10 cellular contexts compared by ENCODE assay signal in the genomic region with DNA sequence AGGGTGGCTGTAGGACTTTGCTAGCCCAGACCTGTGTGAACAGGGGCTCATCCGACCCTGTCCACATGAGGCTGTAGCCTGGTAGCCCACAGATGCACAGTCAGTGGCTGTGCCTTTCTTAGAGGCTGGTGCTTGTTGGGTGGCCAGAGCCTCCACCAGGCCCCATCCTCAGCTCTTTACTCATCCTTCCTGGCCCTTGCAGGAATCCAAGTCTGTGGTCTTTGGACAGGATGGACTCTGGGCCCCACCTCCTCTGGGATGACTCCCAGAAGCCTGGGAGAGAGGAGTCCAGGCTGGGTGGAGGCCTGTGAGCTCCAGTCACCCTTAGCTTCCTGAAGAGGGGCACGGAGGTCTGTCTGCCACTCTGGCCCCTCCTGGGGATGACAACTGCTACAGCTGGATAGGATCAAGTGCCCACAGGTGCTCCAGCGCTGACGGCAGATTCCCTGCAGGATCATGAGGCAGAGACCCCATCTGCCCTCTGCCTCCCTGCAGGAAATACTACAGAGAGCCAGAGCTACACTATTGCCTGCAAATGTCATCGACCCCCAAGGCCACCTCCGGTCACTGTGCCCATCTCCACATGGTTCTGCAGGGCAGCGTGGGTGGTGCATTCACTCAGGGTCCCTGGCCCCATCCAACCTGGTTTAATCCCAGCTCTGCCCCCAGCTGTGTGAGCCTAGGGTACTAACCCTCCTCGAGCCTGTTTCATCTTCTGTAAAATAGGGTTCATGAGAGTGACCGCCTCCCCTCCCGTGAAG.
A peak's percentile ranks its signal among the peaks of the same experiment; 100 is the strongest.
DNase-seq lines count a peak whose midpoint lies in the region; ATAC-seq and TF ChIP-seq lines count a peak whose summit lies in the region.
"Had no signal": no experiment of that assay in that cellular context is flagged by ENCODE, and none has a peak within 500 bp of the region (broad histone marks: within the 10 kb centered on the region; RNA-seq: fewer than 3 reads in every experiment).

No MANE protein-coding gene starts in this region.

- H3K4me1 ChIP-seq in vagina, result no peaks in the 10 kb centered on the region

- no peaks in the 10 kb centered on the region for H3K36me3 ChIP-seq in vagina
- H3K36me3 ChIP-seq: BLaER1 treated with 17β-estradiol and CSF1 and Interleukin-3, amounts not matched to agents 10 nM and 100 nM had no signal

- no peaks in the 10 kb centered on the region for H3K9me3 ChIP-seq in vagina
- H3K9me3 ChIP-seq: BLaER1 treated with 17β-estradiol and CSF1 and Interleukin-3, amounts not matched to agents 10 nM and 100 nM had no signal

- DNase-seq in Right ventricle myocardium superior, result peak; percentile 34
- DNase-seq in left ventricle myocardium superior, result no peak
- peak; percentile 43 for DNase-seq in amniotic epithelial cell (ENCODE audit: low read depth)
- DNase-seq in left colon, result peak in 1 of 2 donors; percentile 19
- DNase-seq in vagina (ENCODE audit: extremely low spot score in 2 of 2), result peak; percentile 85 to 87
- no peak for DNase-seq in NCI-H2081 (lab: John Stamatoyannopoulos, UW)
- DNase-seq: amniotic stem cell had no signal

- no peaks in the 10 kb centered on the region for H3K27me3 ChIP-seq in vagina
- H3K27me3 ChIP-seq: BLaER1 treated with 17β-estradiol and CSF1 and Interleukin-3, amounts not matched to agents 10 nM and 100 nM had no signal

- intact Hi-C loops in Right ventricle myocardium superior (cut with DNase I), result loop anchor here (5.0 kb wide), 1 partner anchor 287 kb away; no protein-coding TSS in a partner anchor
- intact Hi-C loops in left ventricle myocardium superior (cut with micrococcal nuclease), result loop anchor here (10.0 kb wide), 1 partner anchor 289 kb away; no protein-coding TSS in a partner anchor
- intact Hi-C loops in left colon (cut with DNase I, micrococcal nuclease), result no loop called here
- intact Hi-C loops in vagina (cut with DNase I), result no loop called here

- ATAC-seq in Right ventricle myocardium superior (ENCODE audit: poor library complexity), result no peak
- no peak for ATAC-seq in left ventricle myocardium superior
- peak; percentile 11 for ATAC-seq in left colon
- no peak for ATAC-seq in HG03196 (IDR thresholded peaks at IDR 0.05; ENCODE audit: unreplicated experiment)
- ATAC-seq in HG02970 (IDR thresholded peaks at IDR 0.05; ENCODE audit: low FRiP score, unreplicated experiment), result no peak

- H3K27ac ChIP-seq in vagina, result no peak overlapping the region
- H3K27ac ChIP-seq: BLaER1 treated with 17β-estradiol and CSF1 and Interleukin-3, amounts not matched to agents 10 nM and 100 nM had no signal

- no peak for TF ChIP-seq CTCF in vagina (IDR thresholded peaks at IDR 0.05)

- no peak for TF ChIP-seq POLR2A in vagina (IDR thresholded peaks at IDR 0.05)

- no peak overlapping the region for H3K4me3 ChIP-seq in vagina
- H3K4me3 ChIP-seq: BLaER1 treated with 17β-estradiol and CSF1 and Interleukin-3, amounts not matched to agents 10 nM and 100 nM had no signal

Comparison
In these comparisons a context has a peak if more than half of its experiments do, and no peak if none do; other contexts are left out.
1. DNase-seq: peak in Right ventricle myocardium superior (single experiment), amniotic epithelial cell (single experiment) and vagina (2 of 2); none in left ventricle myocardium superior (single experiment) and NCI-H2081 (0 of 2).
2. intact Hi-C loops: an anchor here in Right ventricle myocardium superior (5.0 kb wide) and left ventricle myocardium superior (10.0 kb wide); none called in left colon and vagina.